20 cellular contexts compared by ENCODE assay signal in genomic region chr1:100649128-100649527, GRCh38.
DNase-seq lines count a peak whose midpoint lies in the region; ATAC-seq and TF ChIP-seq lines count a peak whose summit lies in the region.
"Had no signal": no experiment of that assay in that cellular context is flagged by ENCODE, and none has a peak within 500 bp of the region (broad histone marks: within the 10 kb centered on the region; RNA-seq: fewer than 3 reads in every experiment).

No MANE protein-coding gene starts in this region.

- DNase-seq in AG10803 (ENCODE audit: low read depth): peak; percentile 17
- peak; percentile 36 for DNase-seq in LHCN-M2 (ENCODE audit: low read depth)
- peak; percentile 63 for DNase-seq in amniotic epithelial cell (ENCODE audit: low read depth)
- peak; percentile 35 for DNase-seq in fibroblast of gingiva (ENCODE audit: low read depth)
- DNase-seq in iPS-NIHi11 (ENCODE audit: low spot score): no peak
- DNase-seq in germinal center (ENCODE audit: low spot score): no peak
- no peak for DNase-seq in NCI-H128 (lab: John Stamatoyannopoulos, UW; ENCODE audit: unreplicated experiment)
- DNase-seq: AML-193; BE2C; CD4-positive, alpha-beta T cell; CD8-positive, alpha-beta memory T cell; DMS 273 treated with DMSO at 0.1 percent for 48 hours; DMS79; EL; GDM1 had no signal

- ATAC-seq in HG03139 (IDR thresholded peaks at IDR 0.05; ENCODE audit: unreplicated experiment): no peak
- ATAC-seq: GM12878, GM23338 had no signal

- no peak overlapping the region for H3K4me3 ChIP-seq in AG10803 (ENCODE audit: low read length)
- H3K4me3 ChIP-seq: BLaER1 treated with 17β-estradiol and CSF1 and Interleukin-3, amounts not matched to agents 10 nM and 100 nM; GM12878; GM23338; HAP-1 had no signal

- TF ChIP-seq CTCF in AG10803 (conservative IDR thresholded peaks at IDR 0.05; ENCODE audit: low read length): no peak

Comparison
In these comparisons a context has a peak if more than half of its experiments do, and no peak if none do; other contexts are left out.
1. DNase-seq: peak in AG10803 (single experiment), LHCN-M2 (single experiment), amniotic epithelial cell (single experiment) and fibroblast of gingiva (single experiment); none in iPS-NIHi11 (single experiment), germinal center (single experiment) and NCI-H128 (single experiment).